In the genomic region with DNA sequence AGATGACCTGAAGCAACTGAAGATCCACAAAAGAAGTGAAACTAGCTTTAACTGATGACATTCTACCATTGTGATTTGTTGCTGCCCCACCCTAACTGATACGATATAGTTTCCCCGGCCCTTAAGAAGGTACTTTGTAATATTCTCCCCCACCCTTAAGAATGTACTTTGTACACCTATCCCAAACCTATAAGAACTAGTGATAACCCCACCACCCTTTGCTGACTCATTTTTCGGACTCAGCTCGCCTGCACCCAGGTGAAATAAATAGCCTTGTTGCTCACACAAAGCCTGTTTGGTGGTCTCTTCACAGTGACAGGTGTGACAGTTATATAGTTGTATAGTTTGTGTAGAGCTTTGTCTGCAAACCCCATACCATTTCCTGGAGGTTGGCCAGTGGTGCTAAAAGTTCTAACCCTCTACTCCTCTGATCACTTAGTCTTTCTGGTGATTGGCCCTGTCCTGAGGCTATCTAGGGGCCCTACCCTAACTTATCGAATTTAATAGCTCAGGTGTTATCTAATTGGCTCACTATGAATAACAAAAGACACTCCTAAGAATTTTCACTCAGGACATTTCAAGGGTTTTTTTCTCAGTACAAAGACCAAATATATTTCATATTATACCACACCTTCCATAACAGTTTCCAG, we compare ENCODE assay signal across 34 cellular contexts. TPM values are rescaled to one million over a fixed set of nuclear protein-coding genes. Genes with fewer than 3 reads are reported as not detected.
"Had no signal": no experiment of that assay in that cellular context is flagged by ENCODE, and none has a peak within 500 bp of the region (broad histone marks: within the 10 kb centered on the region; RNA-seq: fewer than 3 reads in every experiment).

No MANE protein-coding gene starts in this region.

- FAIRE-seq: TTC549 had no signal

- ATAC-seq: activated CD8-positive, alpha-beta T cell treated with anti-CD3 and anti-CD28 coated beads for 36 hours; Panc1 had no signal

- H3K27ac ChIP-seq: ascending aorta, cardiac muscle cell, SJCRH30, SK-N-MC had no signal

- H3K9me3 ChIP-seq: ascending aorta, MG63, SJCRH30 had no signal

- H3K27me3 ChIP-seq: ascending aorta, cardiac muscle cell, MG63, SJCRH30 had no signal

- DNase-seq: activated CD4-positive, alpha-beta T cell treated with anti-CD3 and anti-CD28 coated beads, Interleukin-2, amount 10 ng/mL, durations not matched to agents 24 days and 14 days; activated CD4-positive, alpha-beta T cell treated with anti-CD3 and anti-CD28 coated beads, Interleukin-2, amount 50 U/mL, for 4 hours; activated CD8-positive, alpha-beta T cell treated with anti-CD3 and anti-CD28 coated beads for 36 hours; activated gamma-delta T cell; activated naive CD4-positive, alpha-beta T cell treated with Interleukin-2 at 50 U/mL for 16 hours; activated naive CD8-positive, alpha-beta T cell treated with anti-CD3 and anti-CD28 coated beads, Interleukin-2, amount 10 ng/mL, durations not matched to agents 7 days and 5 days; activated T-cell treated with anti-CD3 and anti-CD28 coated beads, Interleukin-2, amount 50 U/mL, for 1 hour; activated T-cell treated with anti-CD3 and anti-CD28 coated beads, Interleukin-2, amount 50 U/mL, for 72 hours; amygdala; Karpas-422; KBM-7; MG63; NCI-H1048; NCI-H1105 treated with DMSO at 0.1 percent for 48 hours; NCI-H1436; NCI-H1694; NCI-H2029; NCI-H345; NCI-H524 treated with DMSO at 0.1 percent for 48 hours; NCI-H748 treated with DMSO at 0.1 percent for 48 hours; SHP77; SJCRH30; T1000 had no signal

- H3K36me3 ChIP-seq: ascending aorta, cardiac muscle cell, MG63, SJCRH30 had no signal

- H3K4me3 ChIP-seq: ascending aorta, cardiac muscle cell, MG63, SJCRH30, SK-N-MC had no signal

- H3K4me1 ChIP-seq: ascending aorta had no signal

RNA-seq across cellular contexts. Expression of a gene that starts 10.1 kb away (rescaled TPM):
- total RNA-seq: activated T-helper 2 cell treated with anti-CD3 and anti-CD28 coated beads, Interferon-gamma antibody, Interleukin-2, Interleukin-4, amounts not matched to agents 10 μg/mL and 5 μg/mL and 100 μg/mL, durations not matched to agents 14 hours and 24 hours and 36 hours; ascending aorta; cardiac muscle cell; NCI-H460; RPMI7951; T-helper 1 cell treated with Interleukin-12 subunit alpha and Interleukin-12 subunit beta and Interleukin-4 antibody, amounts not matched to agents 30 ng/mL and 1 ng/mL, for 36 hours; T-helper 2 cell treated with Interferon-gamma antibody and Interleukin-4, amounts not matched to agents 100 ng/mL and 5 ng/mL, for 36 hours had no signal
- polyA plus RNA-seq: adipose tissue had no signal

RNA-seq across cellular contexts. Expression of a gene that starts 49.7 kb away (rescaled TPM):
- polyA plus RNA-seq: cardiac muscle cell had no signal
